17 cellular contexts compared by ENCODE assay signal in genomic region chr17:62650587-62650986, GRCh38. TPM values are rescaled to one million over a fixed set of nuclear protein-coding genes. Genes with fewer than 3 reads are reported as not detected.
DNase-seq lines count a peak whose midpoint lies in the region; ATAC-seq and TF ChIP-seq lines count a peak whose summit lies in the region.
"Had no signal": no experiment of that assay in that cellular context is flagged by ENCODE, and none has a peak within 500 bp of the region (broad histone marks: within the 10 kb centered on the region; RNA-seq: fewer than 3 reads in every experiment).

No MANE protein-coding gene starts in this region.

- H3K27me3 Mint-ChIP-seq in CD8-positive, alpha-beta memory T cell = peaks cover 15 to 18% of the 10 kb centered on the region in 2 donors
- peaks cover 57% of the 10 kb centered on the region for H3K27me3 Mint-ChIP-seq in activated T-helper 2 cell treated with anti-CD3 and anti-CD28 coated beads, Interferon-gamma antibody, Interleukin-2, Interleukin-4, amounts not matched to agents 10 μg/mL and 5 μg/mL and 100 μg/mL, durations not matched to agents 14 hours and 24 hours and 36 hours (ENCODE audit: low read depth)
- H3K27me3 Mint-ChIP-seq in endodermal cell (ENCODE audit: insufficient read depth) = no peaks in the 10 kb centered on the region
- H3K27me3 Mint-ChIP-seq: B cell; CD4-positive, alpha-beta memory T cell had no signal

- POLR2A ChIA-PET in CD8-positive, alpha-beta memory T cell (lab: Charles Lee) = no interaction called here

- ATAC-seq in HG03521 (IDR thresholded peaks at IDR 0.05; ENCODE audit: unreplicated experiment) = no peak
- ATAC-seq: Right ventricle myocardium inferior, SK-N-SH treated with all-trans-retinoic acid at 6 μM for 48 hours had no signal

- no peaks in the 10 kb centered on the region for H3K36me3 Mint-ChIP-seq in CD8-positive, alpha-beta memory T cell
- H3K36me3 Mint-ChIP-seq in activated T-helper 2 cell treated with anti-CD3 and anti-CD28 coated beads, Interferon-gamma antibody, Interleukin-2, Interleukin-4, amounts not matched to agents 10 μg/mL and 5 μg/mL and 100 μg/mL, durations not matched to agents 14 hours and 24 hours and 36 hours (ENCODE audit: low read depth) = no peaks in the 10 kb centered on the region
- peaks cover 11% of the 10 kb centered on the region for H3K36me3 Mint-ChIP-seq in endodermal cell (ENCODE audit: low read depth)
- H3K36me3 Mint-ChIP-seq: CD4-positive, alpha-beta memory T cell had no signal

- CTCF ChIA-PET in CD8-positive, alpha-beta memory T cell (lab: Charles Lee) = interaction anchor here (0.7 kb wide), 1 partner anchor 23 kb away, joined by 3 read pairs; no protein-coding TSS in a partner anchor

- H3K9me3 Mint-ChIP-seq in CD8-positive, alpha-beta memory T cell = no peaks in the 10 kb centered on the region
- no peaks in the 10 kb centered on the region for H3K9me3 Mint-ChIP-seq in activated T-helper 2 cell treated with anti-CD3 and anti-CD28 coated beads, Interferon-gamma antibody, Interleukin-2, Interleukin-4, amounts not matched to agents 10 μg/mL and 5 μg/mL and 100 μg/mL, durations not matched to agents 14 hours and 24 hours and 36 hours
- H3K9me3 Mint-ChIP-seq in endodermal cell = peaks cover 2% of the 10 kb centered on the region
- H3K9me3 Mint-ChIP-seq: CD4-positive, alpha-beta memory T cell had no signal

- no peaks in the 10 kb centered on the region for H3K36me3 ChIP-seq in H7 (replicated peaks; ENCODE audit: control insufficient read depth, insufficient read depth, low read length)
- H3K36me3 ChIP-seq in CD8-positive, alpha-beta memory T cell (ENCODE audit: insufficient read depth, low read length) = no peaks in the 10 kb centered on the region
- H3K36me3 ChIP-seq in endodermal cell (ENCODE audit: control insufficient read depth, insufficient read depth, low read length) = peaks cover 9% of the 10 kb centered on the region
- H3K36me3 ChIP-seq: HAP-1 had no signal

- H3K9me3 ChIP-seq in CD8-positive, alpha-beta memory T cell (ENCODE audit: low read length) = no peaks in the 10 kb centered on the region
- no peaks in the 10 kb centered on the region for H3K9me3 ChIP-seq in endodermal cell (ENCODE audit: control insufficient read depth, low read length)
- H3K9me3 ChIP-seq: HAP-1 had no signal

- intact Hi-C loops in posterior vena cava (cut with DNase I) = no loop called here
- intact Hi-C loops in activated T-helper 2 cell treated with anti-CD3 and anti-CD28 coated beads, Interferon-gamma antibody, Interleukin-2, Interleukin-4, amounts not matched to agents 10 μg/mL and 5 μg/mL and 100 μg/mL, durations not matched to agents 14 hours and 24 hours and 36 hours (cut with micrococcal nuclease) = no loop called here

- peaks cover 17 to 28% (median 23%) of the 10 kb centered on the region in 3 donors for H3K4me1 Mint-ChIP-seq in CD8-positive, alpha-beta memory T cell
- peaks cover 19% of the 10 kb centered on the region for H3K4me1 Mint-ChIP-seq in activated T-helper 2 cell treated with anti-CD3 and anti-CD28 coated beads, Interferon-gamma antibody, Interleukin-2, Interleukin-4, amounts not matched to agents 10 μg/mL and 5 μg/mL and 100 μg/mL, durations not matched to agents 14 hours and 24 hours and 36 hours (ENCODE audit: low read depth)
- peaks cover 22% of the 10 kb centered on the region for H3K4me1 Mint-ChIP-seq in endodermal cell

- H3K27ac Mint-ChIP-seq in CD8-positive, alpha-beta memory T cell = peak overlapping the region in 1 of 8 donors; percentile 34
- H3K27ac Mint-ChIP-seq in activated T-helper 2 cell treated with anti-CD3 and anti-CD28 coated beads, Interferon-gamma antibody, Interleukin-2, Interleukin-4, amounts not matched to agents 10 μg/mL and 5 μg/mL and 100 μg/mL, durations not matched to agents 14 hours and 24 hours and 36 hours = no peak overlapping the region
- H3K27ac Mint-ChIP-seq in endodermal cell = no peak overlapping the region
- H3K27ac Mint-ChIP-seq: B cell; CD4-positive, alpha-beta memory T cell had no signal

- H3K4me3 Mint-ChIP-seq in CD8-positive, alpha-beta memory T cell = no peak overlapping the region
- H3K4me3 Mint-ChIP-seq in activated T-helper 2 cell treated with anti-CD3 and anti-CD28 coated beads, Interferon-gamma antibody, Interleukin-2, Interleukin-4, amounts not matched to agents 10 μg/mL and 5 μg/mL and 100 μg/mL, durations not matched to agents 14 hours and 24 hours and 36 hours (ENCODE audit: low read depth) = no peak overlapping the region
- no peak overlapping the region for H3K4me3 Mint-ChIP-seq in endodermal cell

- WGBS in endodermal cell (ENCODE audit: insufficient coverage in 1 of 2, insufficient read length in 1 of 2), 2 experiments = 95 to 98% methylated on average over 4 to 6 of the region's 6 CpGs

- DNase-seq in H7 (peak; percentile 12), NB4 (ENCODE audit: low read depth) (peak; percentile 38), glomerular visceral epithelial cell (ENCODE audit: extremely low spot score) (peak; percentile 51), posterior vena cava (ENCODE audit: low spot score) (peak; percentile 54), endodermal cell (no peak)
- no peak for DNase-seq in CD8-positive, alpha-beta memory T cell
- no peak for DNase-seq in activated T-helper 2 cell treated with anti-CD3 and anti-CD28 coated beads, Interferon-gamma antibody, Interleukin-2, Interleukin-4, amounts not matched to agents 10 μg/mL and 5 μg/mL and 100 μg/mL, durations not matched to agents 14 hours and 24 hours and 36 hours (ENCODE audit: low spot score)
- DNase-seq: CD4-positive, alpha-beta memory T cell; EL; NCI-H1092; NCI-H1694; NCI-H69 had no signal

- TF ChIP-seq CTCF in NB4 (IDR thresholded peaks at IDR 0.05; ENCODE audit: low read depth, low read length) (no peak), endodermal cell (conservative IDR thresholded peaks at IDR 0.05) (no peak)

- TF ChIP-seq POLR2A in NB4 (IDR thresholded peaks at IDR 0.05; ENCODE audit: extremely low read depth, insufficient read length) = no peak

- H3K9ac ChIP-seq in endodermal cell (ENCODE audit: extremely low read depth, low read length, poor library complexity, severe bottlenecking) = no peak overlapping the region

- H3K27ac ChIP-seq in CD8-positive, alpha-beta memory T cell (ENCODE audit: low read depth, low read length) = no peak overlapping the region
- H3K27ac ChIP-seq in endodermal cell (ENCODE audit: low read depth, low read length) = no peak overlapping the region

- H3K27me3 ChIP-seq in H7 (ENCODE audit: control insufficient read depth, insufficient read depth, low read length) (no peaks in the 10 kb centered on the region), endodermal cell (ENCODE audit: control insufficient read depth, insufficient read depth, low read length, poor library complexity, severe bottlenecking) (no peaks in the 10 kb centered on the region)
- no peaks in the 10 kb centered on the region for H3K27me3 ChIP-seq in CD8-positive, alpha-beta memory T cell (ENCODE audit: insufficient read depth, low read length, poor library complexity, severe bottlenecking)

- H3K4me3 ChIP-seq in H7 (ENCODE audit: insufficient read depth, low read depth, low read length) (no peak overlapping the region), NB4 (ENCODE audit: low read depth, low read length) (no peak overlapping the region), endodermal cell (ENCODE audit: low read length) (no peak overlapping the region)
- no peak overlapping the region for H3K4me3 ChIP-seq in CD8-positive, alpha-beta memory T cell (ENCODE audit: low read length)
- H3K4me3 ChIP-seq: HAP-1 had no signal

- H3K4me1 ChIP-seq in CD8-positive, alpha-beta memory T cell (ENCODE audit: insufficient read depth, low read length) = peaks cover 11% of the 10 kb centered on the region
- peaks cover 7% of the 10 kb centered on the region for H3K4me1 ChIP-seq in endodermal cell (ENCODE audit: control insufficient read depth, insufficient read depth, low read length)

RNA-seq across cellular contexts. Expression of gene MRC2, which starts 23.1 kb away (rescaled TPM):
- total RNA-seq in H7 (2014; rRNA removed; shearing (Covaris generic)) = 57.8 and 80.5 TPM in 2 replicates
- 100 to 1,000 TPM in 1 of 2 donors, 10 to 100 TPM in 1; 60.3 to 130 TPM for total RNA-seq in posterior vena cava
- total RNA-seq in CD8-positive, alpha-beta memory T cell = 10 to 100 TPM; 10.0 to 10.2 TPM
- 0.08 TPM for polyA plus RNA-seq in CD8-positive, alpha-beta memory T cell
- total RNA-seq in activated T-helper 2 cell treated with anti-CD3 and anti-CD28 coated beads, Interferon-gamma antibody, Interleukin-2, Interleukin-4, amounts not matched to agents 10 μg/mL and 5 μg/mL and 100 μg/mL, durations not matched to agents 14 hours and 24 hours and 36 hours = 3.1 and 3.7 TPM in 2 replicates
- total RNA-seq in endodermal cell = 100 to 1,000 TPM; 103 to 165 TPM
- 133 TPM for polyA plus RNA-seq in endodermal cell (2013, experiment 1 of 2)
- polyA plus RNA-seq in endodermal cell (2013, experiment 2 of 2) = 140 TPM

Comparison
In these comparisons a context has a peak if more than half of its experiments do, and no peak if none do; other contexts are left out.
1. DNase-seq: peak in H7 (single experiment), NB4 (single experiment), glomerular visceral epithelial cell (single experiment) and posterior vena cava (single experiment); none in CD8-positive, alpha-beta memory T cell (0 of 5), activated T-helper 2 cell treated with anti-CD3 and anti-CD28 coated beads, Interferon-gamma antibody, Interleukin-2, Interleukin-4, amounts not matched to agents 10 μg/mL and 5 μg/mL and 100 μg/mL, durations not matched to agents 14 hours and 24 hours and 36 hours (single experiment) and endodermal cell (single experiment).